15 cellular contexts compared by ENCODE assay signal in genomic region chr17:43995150-43995471, GRCh38. TPM values are rescaled to one million over a fixed set of nuclear protein-coding genes. Genes with fewer than 3 reads are reported as not detected.
DNase-seq lines count a peak whose midpoint lies in the region; ATAC-seq and TF ChIP-seq lines count a peak whose summit lies in the region.
"Had no signal": no experiment of that assay in that cellular context is flagged by ENCODE, and none has a peak within 500 bp of the region (broad histone marks: within the 10 kb centered on the region; RNA-seq: fewer than 3 reads in every experiment).

No MANE protein-coding gene starts in this region.

- H3K9ac ChIP-seq in Karpas-422 (ENCODE audit: low read length) = no peak overlapping the region; the same call in 1 of the 2 replicates
- H3K9ac ChIP-seq in neural cell (ENCODE audit: low read length) = no peak overlapping the region

- no peaks in the 10 kb centered on the region for H3K36me3 ChIP-seq in Karpas-422 (ENCODE audit: insufficient read depth, low read length)
- H3K36me3 ChIP-seq in neural cell (ENCODE audit: insufficient read depth, low read length) = no peaks in the 10 kb centered on the region
- H3K36me3 ChIP-seq: left lung, stomach had no signal

- no peak for TF ChIP-seq RAD21 in neural cell (conservative IDR thresholded peaks at IDR 0.05)

- no peak for DNase-seq in CD4-positive, alpha-beta T cell
- DNase-seq in Karpas-422 (no peak), HuH-7.5 (ENCODE audit: low spot score) (no peak), middle frontal gyrus (ENCODE audit: extremely low spot score, low spot score) (no peak)
- DNase-seq in central memory CD8-positive, alpha-beta T cell (ENCODE audit: low spot score in 2 of 2) = no peak
- DNase-seq in activated naive CD4-positive, alpha-beta T cell treated with anti-CD3 and anti-CD28 coated beads, Interleukin-2, amount 50 U/mL, for 72 hours (ENCODE audit: low spot score in 2 of 2) = no peak
- DNase-seq: cortex of kidney, NCI-H187 had no signal

- H3K36me3 Mint-ChIP-seq in CD4-positive, alpha-beta T cell (ENCODE audit: low read depth) = no peaks in the 10 kb centered on the region
- H3K36me3 Mint-ChIP-seq in central memory CD8-positive, alpha-beta T cell (ENCODE audit: insufficient read depth) = no peaks in the 10 kb centered on the region
- no peaks in the 10 kb centered on the region for H3K36me3 Mint-ChIP-seq in activated naive CD4-positive, alpha-beta T cell treated with anti-CD3 and anti-CD28 coated beads, Interleukin-2, amount 50 U/mL, for 72 hours
- H3K36me3 Mint-ChIP-seq: activated naive CD4-positive, alpha-beta T cell treated with anti-CD3 and anti-CD28 coated beads, Interleukin-2, amount 50 U/mL, for 24 hours had no signal

- intact Hi-C loops in CD4-positive, alpha-beta T cell (cut with DNase I, micrococcal nuclease) = loop anchor here (1.0 to 5.0 kb wide), 5 partner anchors 50 to 117 kb away; no protein-coding TSS in a partner anchor

- H3F3A ChIP-seq in neural cell (ENCODE audit: insufficient read depth, low read length, poor library complexity, severe bottlenecking) = no peaks in the 10 kb centered on the region

- no peaks in the 10 kb centered on the region for H3K9me3 Mint-ChIP-seq in CD4-positive, alpha-beta T cell
- no peaks in the 10 kb centered on the region for H3K9me3 Mint-ChIP-seq in central memory CD8-positive, alpha-beta T cell
- H3K9me3 Mint-ChIP-seq in activated naive CD4-positive, alpha-beta T cell treated with anti-CD3 and anti-CD28 coated beads, Interleukin-2, amount 50 U/mL, for 72 hours = no peaks in the 10 kb centered on the region
- H3K9me3 Mint-ChIP-seq: activated naive CD4-positive, alpha-beta T cell treated with anti-CD3 and anti-CD28 coated beads, Interleukin-2, amount 50 U/mL, for 24 hours had no signal

- H3K79me2 ChIP-seq in Karpas-422 (ENCODE audit: low read length) (no peaks in the 10 kb centered on the region), neural cell (replicated peaks; ENCODE audit: insufficient read depth, low read length) (no peaks in the 10 kb centered on the region)

- H3K4me3 ChIP-seq in Karpas-422 (ENCODE audit: low read length) (no peak overlapping the region), neural cell (ENCODE audit: low read length) (peak overlapping the region; percentile 50)

- no peak overlapping the region for H2AFZ ChIP-seq in Karpas-422 (ENCODE audit: low read length)
- no peak overlapping the region for H2AFZ ChIP-seq in neural cell (ENCODE audit: low read depth, low read length)

- H4K20me1 ChIP-seq in Karpas-422 (ENCODE audit: insufficient read depth, low read depth, low read length) = no peaks in the 10 kb centered on the region
- no peaks in the 10 kb centered on the region for H4K20me1 ChIP-seq in neural cell (ENCODE audit: insufficient read depth)

- CTCF ChIA-PET in CD4-positive, alpha-beta T cell (lab: Charles Lee) = no interaction called here

- H3K27me3 Mint-ChIP-seq in CD4-positive, alpha-beta T cell = peaks cover 37% of the 10 kb centered on the region
- peaks cover 32% of the 10 kb centered on the region for H3K27me3 Mint-ChIP-seq in central memory CD8-positive, alpha-beta T cell

- H3K4me2 ChIP-seq in Karpas-422 (ENCODE audit: low read depth, low read length, poor library complexity, severe bottlenecking) (peak overlapping the region; percentile 42), neural cell (ENCODE audit: low read length) (no peak overlapping the region)

- H3K27ac Mint-ChIP-seq in CD4-positive, alpha-beta T cell = no peak overlapping the region
- no peak overlapping the region for H3K27ac Mint-ChIP-seq in central memory CD8-positive, alpha-beta T cell (ENCODE audit: low read depth)
- H3K27ac Mint-ChIP-seq in activated naive CD4-positive, alpha-beta T cell treated with anti-CD3 and anti-CD28 coated beads, Interleukin-2, amount 50 U/mL, for 72 hours = no peak overlapping the region
- H3K27ac Mint-ChIP-seq: activated naive CD4-positive, alpha-beta T cell treated with anti-CD3 and anti-CD28 coated beads, Interleukin-2, amount 50 U/mL, for 24 hours had no signal

- no peaks in the 10 kb centered on the region for H3K9me2 ChIP-seq in Karpas-422 (replicated peaks; ENCODE audit: insufficient read depth, low read length)
- H3K9me2 ChIP-seq in neural cell (ENCODE audit: insufficient read depth, low read length) = no peaks in the 10 kb centered on the region

- H3K27me3 ChIP-seq in CD4-positive, alpha-beta T cell (ENCODE audit: control insufficient read depth, insufficient read depth, low read length) = peaks cover 9% of the 10 kb centered on the region
- H3K27me3 ChIP-seq in Karpas-422 (ENCODE audit: low read length) (no peaks in the 10 kb centered on the region), neural cell (ENCODE audit: insufficient read depth, low read depth, low read length) (peaks cover 12% of the 10 kb centered on the region)

- H3K4me1 Mint-ChIP-seq in CD4-positive, alpha-beta T cell (ENCODE audit: low read depth) = no peaks in the 10 kb centered on the region
- H3K4me1 Mint-ChIP-seq in central memory CD8-positive, alpha-beta T cell = no peaks in the 10 kb centered on the region
- H3K4me1 Mint-ChIP-seq: activated naive CD4-positive, alpha-beta T cell treated with anti-CD3 and anti-CD28 coated beads, Interleukin-2, amount 50 U/mL, for 24 hours had no signal

- TF ChIP-seq EP300 in neural cell (conservative IDR thresholded peaks at IDR 0.05; ENCODE audit: poor library complexity, severe bottlenecking) = no peak

- TF ChIP-seq CTCF in CD4-positive, alpha-beta T cell (IDR thresholded peaks at IDR 0.05) = peak; percentile 42
- TF ChIP-seq CTCF in neural cell (IDR thresholded peaks at IDR 0.05; ENCODE audit: poor library complexity, severe bottlenecking) = peak; percentile 20

- POLR2A ChIA-PET in CD4-positive, alpha-beta T cell (lab: Charles Lee) = no interaction called here

- H3K4me1 ChIP-seq in Karpas-422 (ENCODE audit: low read length) = peaks cover 6% of the 10 kb centered on the region
- H3K4me1 ChIP-seq: left lung had no signal

- H3K4me3 Mint-ChIP-seq in CD4-positive, alpha-beta T cell = no peak overlapping the region
- peak overlapping the region; percentile 13 for H3K4me3 Mint-ChIP-seq in central memory CD8-positive, alpha-beta T cell

- no peaks in the 10 kb centered on the region for H3K9me3 ChIP-seq in CD4-positive, alpha-beta T cell (ENCODE audit: control insufficient read depth, low read length)
- no peaks in the 10 kb centered on the region for H3K9me3 ChIP-seq in Karpas-422 (ENCODE audit: low read length)
- H3K9me3 ChIP-seq in neural cell (ENCODE audit: low read length) = no peaks in the 10 kb centered on the region
- H3K9me3 ChIP-seq: left lung, stomach had no signal

- H3K27ac ChIP-seq in CD4-positive, alpha-beta T cell (ENCODE audit: low read depth, low read length) = no peak overlapping the region
- no peak overlapping the region for H3K27ac ChIP-seq in Karpas-422 (ENCODE audit: low read length)
- H3K27ac ChIP-seq in neural cell (ENCODE audit: low read length) = no peak overlapping the region
- H3K27ac ChIP-seq: left lung, stomach had no signal

- ATAC-seq in CD4-positive, alpha-beta T cell (ENCODE audit: poor library complexity) = no peak
- ATAC-seq in central memory CD8-positive, alpha-beta T cell (replicated peaks; ENCODE audit: extremely low read depth, poor library complexity, severe bottlenecking) = no peak
- ATAC-seq in HG03521 (IDR thresholded peaks at IDR 0.05; ENCODE audit: unreplicated experiment) = no peak
- no peak for ATAC-seq in activated naive CD4-positive, alpha-beta T cell treated with anti-CD3 and anti-CD28 coated beads, Interleukin-2, amount 50 U/mL, for 72 hours

RNA-seq across cellular contexts. Expression of gene NAGS, which starts 9.3 kb away (rescaled TPM):
- under 1 TPM; 0.14 to 0.56 TPM for total RNA-seq in CD4-positive, alpha-beta T cell
- total RNA-seq in Karpas-422 (2014; rRNA removed; shearing (Covaris generic); ENCODE audit: low replicate concordance) = 2.4 and 4.3 TPM in 2 replicates
- 0.50 TPM in 1 of 2 replicates, not detected in the other for polyA plus RNA-seq in neural cell
- polyA minus RNA-seq in neural cell = 0.46 TPM in 1 of 2 replicates, not detected in the other
- 1 to 10 TPM in 1 of 2 donors, under 1 TPM in 1; 0.18 to 3.0 TPM for total RNA-seq in activated naive CD4-positive, alpha-beta T cell treated with anti-CD3 and anti-CD28 coated beads, Interleukin-2, amount 50 U/mL, for 72 hours

RNA-seq across cellular contexts. Expression of gene TMEM101, which starts 19.7 kb away (rescaled TPM):
- total RNA-seq in CD4-positive, alpha-beta T cell = 1 to 10 TPM; 8.8 to 9.7 TPM
- 26.6 and 42.4 TPM in 2 replicates for total RNA-seq in Karpas-422 (2014; rRNA removed; shearing (Covaris generic); ENCODE audit: low replicate concordance)
- polyA plus RNA-seq in neural cell = 59.3 and 62.9 TPM in 2 replicates
- polyA minus RNA-seq in neural cell = 33.5 and 38.7 TPM in 2 replicates
- total RNA-seq in activated naive CD4-positive, alpha-beta T cell treated with anti-CD3 and anti-CD28 coated beads, Interleukin-2, amount 50 U/mL, for 72 hours = 10 to 100 TPM; 32.8 to 43.6 TPM

RNA-seq across cellular contexts. Expression of gene PYY, which starts 41.4 kb away (rescaled TPM):
- not detected for total RNA-seq in CD4-positive, alpha-beta T cell
- 0.51 TPM in 1 of 2 replicates, not detected in the other for total RNA-seq in Karpas-422 (2014; rRNA removed; shearing (Covaris generic); ENCODE audit: low replicate concordance)
- not detected in 2 replicates for polyA plus RNA-seq in neural cell
- not detected in 2 replicates for polyA minus RNA-seq in neural cell
- total RNA-seq in activated naive CD4-positive, alpha-beta T cell treated with anti-CD3 and anti-CD28 coated beads, Interleukin-2, amount 50 U/mL, for 72 hours = not detected
- total RNA-seq: HT1080, left lung, occipital lobe had no signal

RNA-seq across cellular contexts. Expression of gene PPY, which starts 52.8 kb away (rescaled TPM):
- total RNA-seq in CD4-positive, alpha-beta T cell = not detected
- total RNA-seq in Karpas-422 (2014; rRNA removed; shearing (Covaris generic); ENCODE audit: low replicate concordance) = not detected in 2 replicates
- not detected in 2 replicates for polyA plus RNA-seq in neural cell
- polyA minus RNA-seq in neural cell = not detected in 2 replicates
- total RNA-seq in activated naive CD4-positive, alpha-beta T cell treated with anti-CD3 and anti-CD28 coated beads, Interleukin-2, amount 50 U/mL, for 72 hours = not detected
- total RNA-seq: HT1080, left lung, occipital lobe, stomach had no signal
- polyA plus RNA-seq: stomach had no signal
